Comparison of ENCODE assay signal across 8 cellular contexts in the genomic region with DNA sequence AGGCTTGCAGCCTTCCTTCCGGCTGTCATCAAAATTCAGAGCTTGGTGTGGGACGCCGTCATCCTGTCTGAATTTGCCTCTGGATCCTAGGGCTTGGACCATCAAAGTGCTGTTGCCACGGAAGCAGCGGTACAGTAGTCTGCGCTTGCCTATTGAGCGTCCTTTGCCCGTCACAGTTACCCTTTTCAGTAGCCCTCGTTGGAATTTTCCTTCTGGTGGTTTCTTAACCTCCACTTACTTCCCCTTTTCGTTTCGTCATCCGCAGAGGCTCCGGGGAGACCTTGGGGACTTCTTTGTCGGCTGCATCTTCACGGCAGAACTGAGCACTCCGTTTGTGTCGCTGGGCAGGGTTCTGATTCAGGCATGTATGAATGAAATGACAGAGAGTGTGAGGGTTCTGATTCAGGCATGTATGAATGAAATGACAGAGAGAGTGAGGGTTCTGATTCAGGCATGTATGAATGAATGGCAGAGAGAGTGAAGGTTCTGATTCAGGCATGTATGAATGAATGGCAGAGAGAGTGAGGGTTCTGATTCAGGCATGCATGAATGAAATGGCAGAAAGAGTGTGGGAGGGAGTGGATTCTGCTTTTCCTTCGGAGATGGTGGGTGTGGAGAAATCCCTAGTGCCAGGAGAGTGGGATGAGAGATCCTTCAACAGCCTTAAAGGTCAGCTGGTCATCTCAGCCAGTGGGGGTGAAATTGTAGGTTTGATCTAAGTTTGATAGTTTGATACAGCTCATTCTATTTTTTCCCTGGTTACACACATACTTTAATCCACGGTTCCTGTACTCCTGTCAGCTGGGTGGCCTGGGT. TPM values are rescaled to one million over a fixed set of nuclear protein-coding genes. Genes with fewer than 3 reads are reported as not detected.
A peak's percentile ranks its signal among the peaks of the same experiment; 100 is the strongest.
DNase-seq lines count a peak whose midpoint lies in the region; ATAC-seq and TF ChIP-seq lines count a peak whose summit lies in the region.

No MANE protein-coding gene starts in this region.

- peaks cover 14% of the 10 kb centered on the region for H3K36me3 Mint-ChIP-seq in CD4-positive, CD25-positive, alpha-beta regulatory T cell
- peaks cover 52% of the 10 kb centered on the region for H3K36me3 Mint-ChIP-seq in activated naive CD8-positive, alpha-beta T cell treated with anti-CD3 and anti-CD28 coated beads for 36 hours
- H3K36me3 Mint-ChIP-seq in stimulated activated naive B cell treated with anti-CD40 and anti-IgM and Interleukin-4, amounts not matched to agents 10 μg/mL and 1 μg/mL and 100 μg/mL, for 72 hours, result peaks cover 45 to 59% of the 10 kb centered on the region in 2 donors

- H3K9me3 ChIP-seq in CD4-positive, CD25-positive, alpha-beta regulatory T cell (ENCODE audit: control insufficient read depth in 2 of 2, low read length in 2 of 2), result no peaks in the 10 kb centered on the region
- no peaks in the 10 kb centered on the region for H3K9me3 ChIP-seq in thyroid gland

- H3K36me3 ChIP-seq in CD4-positive, CD25-positive, alpha-beta regulatory T cell (ENCODE audit: control insufficient read depth, insufficient read depth, low read length), result peaks cover 25% of the 10 kb centered on the region
- H3K36me3 ChIP-seq in thyroid gland, result peaks cover 7 to 38% of the 10 kb centered on the region in 2 donors

- intact Hi-C loops in thyroid gland (cut with DNase I), result no loop called here

- WGBS in thyroid gland, 2 donors, result 81 to 90% methylated on average over 19 of the region's 19 CpGs

- H3K27ac ChIP-seq in CD4-positive, CD25-positive, alpha-beta regulatory T cell (ENCODE audit: insufficient read depth, low read length, poor library complexity, severe bottlenecking), result no peak overlapping the region
- no peak overlapping the region for H3K27ac ChIP-seq in thyroid gland

- H3K4me3 Mint-ChIP-seq in CD4-positive, CD25-positive, alpha-beta regulatory T cell, result peak overlapping the region in 3 of 4 donors; percentile 13 to 82 (median 52)
- peak overlapping the region; percentile 22 for H3K4me3 Mint-ChIP-seq in activated naive CD8-positive, alpha-beta T cell treated with anti-CD3 and anti-CD28 coated beads for 36 hours
- peak overlapping the region; percentile 63 to 82 for H3K4me3 Mint-ChIP-seq in stimulated activated naive B cell treated with anti-CD40 and anti-IgM and Interleukin-4, amounts not matched to agents 10 μg/mL and 1 μg/mL and 100 μg/mL, for 72 hours

- TF ChIP-seq POLR2A in thyroid gland (IDR thresholded peaks at IDR 0.05), result no peak

- peak overlapping the region; percentile 74 to 92 (median 84) for H3K27ac Mint-ChIP-seq in CD4-positive, CD25-positive, alpha-beta regulatory T cell
- H3K27ac Mint-ChIP-seq in activated naive CD8-positive, alpha-beta T cell treated with anti-CD3 and anti-CD28 coated beads for 36 hours, result peak overlapping the region; percentile 78
- H3K27ac Mint-ChIP-seq in stimulated activated naive B cell treated with anti-CD40 and anti-IgM and Interleukin-4, amounts not matched to agents 10 μg/mL and 1 μg/mL and 100 μg/mL, for 72 hours, result peak overlapping the region; percentile 96

- H3K27me3 ChIP-seq in CD4-positive, CD25-positive, alpha-beta regulatory T cell (ENCODE audit: control insufficient read depth, insufficient read depth, low read length), result no peaks in the 10 kb centered on the region
- H3K27me3 ChIP-seq in thyroid gland, result no peaks in the 10 kb centered on the region

- peaks cover 3% of the 10 kb centered on the region for H3K4me1 ChIP-seq in CD4-positive, CD25-positive, alpha-beta regulatory T cell (ENCODE audit: control insufficient read depth, insufficient read depth, low read length, poor library complexity, severe bottlenecking)
- no peaks in the 10 kb centered on the region for H3K4me1 ChIP-seq in thyroid gland

- peaks cover 4% of the 10 kb centered on the region for H3K27me3 Mint-ChIP-seq in CD4-positive, CD25-positive, alpha-beta regulatory T cell
- H3K27me3 Mint-ChIP-seq in activated naive CD8-positive, alpha-beta T cell treated with anti-CD3 and anti-CD28 coated beads for 36 hours, result no peaks in the 10 kb centered on the region
- no peaks in the 10 kb centered on the region for H3K27me3 Mint-ChIP-seq in stimulated activated naive B cell treated with anti-CD40 and anti-IgM and Interleukin-4, amounts not matched to agents 10 μg/mL and 1 μg/mL and 100 μg/mL, for 72 hours

- peak overlapping the region; percentile 26 for H3K4me3 ChIP-seq in CD4-positive, CD25-positive, alpha-beta regulatory T cell (ENCODE audit: low read depth, low read length)
- H3K4me3 ChIP-seq in thyroid gland (replicated peaks in 1 of 3), result no peak overlapping the region

- TF ChIP-seq CTCF in GM20000 (IDR thresholded peaks at IDR 0.05; ENCODE audit: extremely low read depth, missing control alignments), result no peak
- TF ChIP-seq CTCF in thyroid gland (IDR thresholded peaks at IDR 0.05), result no peak

- DNase-seq in CD4-positive, CD25-positive, alpha-beta regulatory T cell, result peak in 1 of 3 donors; percentile 46
- DNase-seq in GM20000 (ENCODE audit: low spot score) (peak; percentile 79), thyroid gland (no peak), SHP77 treated with DMSO at 0.1 percent for 48 hours (lab: John Stamatoyannopoulos, UW) (no peak), SHP77 (lab: John Stamatoyannopoulos, UW) (no peak)
- peak; percentile 46 for DNase-seq in activated naive CD8-positive, alpha-beta T cell treated with anti-CD3 and anti-CD28 coated beads for 36 hours
- peak; percentile 88 for DNase-seq in stimulated activated naive B cell treated with anti-CD40 and anti-IgM and Interleukin-4, amounts not matched to agents 10 μg/mL and 1 μg/mL and 100 μg/mL, for 72 hours

- peaks cover 0 to 19% (median 7%) of the 10 kb centered on the region in 4 donors for H3K4me1 Mint-ChIP-seq in CD4-positive, CD25-positive, alpha-beta regulatory T cell
- H3K4me1 Mint-ChIP-seq in activated naive CD8-positive, alpha-beta T cell treated with anti-CD3 and anti-CD28 coated beads for 36 hours, result peaks cover 25% of the 10 kb centered on the region
- H3K4me1 Mint-ChIP-seq in stimulated activated naive B cell treated with anti-CD40 and anti-IgM and Interleukin-4, amounts not matched to agents 10 μg/mL and 1 μg/mL and 100 μg/mL, for 72 hours, result peaks cover 25 to 33% of the 10 kb centered on the region in 2 donors

- ATAC-seq in CD4-positive, CD25-positive, alpha-beta regulatory T cell (ENCODE audit: low read depth in 2 of 2), result peak; percentile 52 to 60
- peak; percentile 83 for ATAC-seq in HG03565 (IDR thresholded peaks at IDR 0.05; ENCODE audit: unreplicated experiment)
- ATAC-seq in stimulated activated naive B cell treated with anti-CD40 and anti-IgM and Interleukin-4, amounts not matched to agents 10 μg/mL and 1 μg/mL and 100 μg/mL, for 72 hours (replicated peaks), result peak; percentile 97

- H3K9me3 Mint-ChIP-seq in CD4-positive, CD25-positive, alpha-beta regulatory T cell, result no peaks in the 10 kb centered on the region
- no peaks in the 10 kb centered on the region for H3K9me3 Mint-ChIP-seq in activated naive CD8-positive, alpha-beta T cell treated with anti-CD3 and anti-CD28 coated beads for 36 hours
- H3K9me3 Mint-ChIP-seq in stimulated activated naive B cell treated with anti-CD40 and anti-IgM and Interleukin-4, amounts not matched to agents 10 μg/mL and 1 μg/mL and 100 μg/mL, for 72 hours, result no peaks in the 10 kb centered on the region

RNA-seq across cellular contexts. Expression of a gene that starts 8.1 kb away (rescaled TPM):
- total RNA-seq in CD4-positive, CD25-positive, alpha-beta regulatory T cell, result 0.67 TPM
- polyA plus RNA-seq in CD4-positive, CD25-positive, alpha-beta regulatory T cell, result under 1 TPM; 0.17 to 0.51 (median 0.35) TPM
- total RNA-seq in activated naive CD8-positive, alpha-beta T cell treated with anti-CD3 and anti-CD28 coated beads for 36 hours, result 10 to 100 TPM; 22.6 to 26.7 TPM
- 10 to 100 TPM in 3 of 4 donors, 1 to 10 TPM in 1; 9.0 to 13.7 (median 10.9) TPM for total RNA-seq in thyroid gland

RNA-seq across cellular contexts. Expression of a gene that starts 11.6 kb away (rescaled TPM):
- 9.2 TPM for total RNA-seq in CD4-positive, CD25-positive, alpha-beta regulatory T cell
- 10 to 100 TPM; 15.7 to 34.7 (median 21.6) TPM for polyA plus RNA-seq in CD4-positive, CD25-positive, alpha-beta regulatory T cell
- 10 to 100 TPM; 68.7 to 69.3 TPM for total RNA-seq in activated naive CD8-positive, alpha-beta T cell treated with anti-CD3 and anti-CD28 coated beads for 36 hours
- total RNA-seq in thyroid gland, result 10 to 100 TPM; 28.5 to 34.8 (median 31.6) TPM

RNA-seq across cellular contexts. Expression of a gene that starts 25.8 kb away (rescaled TPM):
- 79.1 TPM for total RNA-seq in CD4-positive, CD25-positive, alpha-beta regulatory T cell
- 1 to 10 TPM; 7.7 to 9.4 (median 8.4) TPM for polyA plus RNA-seq in CD4-positive, CD25-positive, alpha-beta regulatory T cell
- total RNA-seq in activated naive CD8-positive, alpha-beta T cell treated with anti-CD3 and anti-CD28 coated beads for 36 hours, result 10 to 100 TPM; 51.0 to 57.7 TPM
- total RNA-seq in thyroid gland, result 10 to 100 TPM; 39.8 to 55.9 (median 43.9) TPM

RNA-seq across cellular contexts. Expression of a gene that starts 41.6 kb away (rescaled TPM):
- 65.0 TPM for total RNA-seq in CD4-positive, CD25-positive, alpha-beta regulatory T cell
- polyA plus RNA-seq in CD4-positive, CD25-positive, alpha-beta regulatory T cell, result 100 to 1,000 TPM; 103 to 115 (median 110) TPM
- total RNA-seq in activated naive CD8-positive, alpha-beta T cell treated with anti-CD3 and anti-CD28 coated beads for 36 hours, result 10 to 100 TPM; 79.0 to 82.0 TPM
- 10 to 100 TPM; 48.9 to 94.6 (median 60.5) TPM for total RNA-seq in thyroid gland

RNA-seq across cellular contexts. Expression of a gene that starts 41.7 kb away (rescaled TPM):
- 36.2 TPM for total RNA-seq in CD4-positive, CD25-positive, alpha-beta regulatory T cell
- polyA plus RNA-seq in CD4-positive, CD25-positive, alpha-beta regulatory T cell, result 10 to 100 TPM; 23.2 to 33.1 (median 29.4) TPM
- total RNA-seq in activated naive CD8-positive, alpha-beta T cell treated with anti-CD3 and anti-CD28 coated beads for 36 hours, result 10 to 100 TPM; 43.2 to 47.2 TPM
- total RNA-seq in thyroid gland, result 10 to 100 TPM; 14.6 to 22.9 (median 16.9) TPM

Comparison
In these comparisons a context has a peak if more than half of its experiments do, and no peak if none do; other contexts are left out.
1. DNase-seq: peak in GM20000 (single experiment), activated naive CD8-positive, alpha-beta T cell treated with anti-CD3 and anti-CD28 coated beads for 36 hours (single experiment) and stimulated activated naive B cell treated with anti-CD40 and anti-IgM and Interleukin-4, amounts not matched to agents 10 μg/mL and 1 μg/mL and 100 μg/mL, for 72 hours (single experiment); none in thyroid gland (0 of 2), SHP77 treated with DMSO at 0.1 percent for 48 hours (single experiment) and SHP77 (0 of 2).
2. H3K4me3 Mint-ChIP-seq: peak in every context shown above with its lines; median percentile 72 in stimulated activated naive B cell treated with anti-CD40 and anti-IgM and Interleukin-4, amounts not matched to agents 10 μg/mL and 1 μg/mL and 100 μg/mL, for 72 hours; 52 in CD4-positive, CD25-positive, alpha-beta regulatory T cell; 22 in activated naive CD8-positive, alpha-beta T cell treated with anti-CD3 and anti-CD28 coated beads for 36 hours.
3. Peak in every context shown above with its lines, with median percentiles within 50 percentile points of each other: ATAC-seq and H3K27ac Mint-ChIP-seq.